ENCODE assay signal across 8 cellular contexts in the genomic region with DNA sequence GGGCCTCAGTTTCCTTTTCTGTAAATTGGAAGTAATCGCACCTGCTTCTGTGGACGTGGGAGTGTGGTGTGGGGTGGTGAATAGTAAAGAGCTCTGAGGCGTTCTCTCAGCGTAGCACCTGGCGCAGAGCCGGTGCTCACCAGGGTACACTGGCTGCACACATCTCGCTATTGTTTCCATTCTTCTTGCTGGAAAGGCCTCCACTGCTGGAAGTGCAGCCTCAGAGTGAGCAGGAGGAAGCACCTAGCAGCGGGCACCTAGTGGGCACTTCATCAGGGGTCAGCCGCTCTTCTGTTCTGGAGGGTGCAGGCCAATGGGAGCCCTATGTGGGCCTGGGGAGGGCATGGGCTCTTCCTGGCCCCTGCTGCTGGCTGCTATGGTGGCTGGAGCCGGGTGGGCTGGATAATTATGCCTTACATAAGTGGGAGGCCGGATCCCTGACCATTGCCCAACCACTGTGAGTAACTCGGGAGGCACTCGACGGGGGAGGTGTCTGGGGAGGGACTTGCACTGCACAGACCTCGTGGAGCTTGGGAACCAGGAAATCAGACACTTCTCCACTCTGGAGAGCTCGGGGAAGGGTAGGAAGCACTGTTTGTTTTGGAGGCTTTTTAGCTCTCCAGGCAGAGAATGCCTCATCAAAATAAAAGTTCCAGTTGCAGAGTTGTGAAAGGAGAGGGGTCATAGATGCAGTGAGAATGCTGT. TPM values are rescaled to one million over a fixed set of nuclear protein-coding genes. Genes with fewer than 3 reads are reported as not detected.
A peak's percentile ranks its signal among the peaks of the same experiment; 100 is the strongest.
DNase-seq lines count a peak whose midpoint lies in the region; ATAC-seq, FAIRE-seq and TF ChIP-seq lines count a peak whose summit lies in the region.

No MANE protein-coding gene starts in this region.

- peaks cover 18 to 21% of the 10 kb centered on the region in 2 donors for H3K36me3 Mint-ChIP-seq in activated naive CD4-positive, alpha-beta T cell treated with anti-CD3 and anti-CD28 coated beads, Interleukin-2, amount 50 U/mL, for 72 hours

- no peaks in the 10 kb centered on the region for H3K27me3 ChIP-seq in A673 (replicated peaks; ENCODE audit: insufficient read depth, low read depth, low read length, poor library complexity)
- peaks cover 4% of the 10 kb centered on the region for H3K27me3 ChIP-seq in cardiac muscle cell
- no peaks in the 10 kb centered on the region for H3K27me3 ChIP-seq in pancreas

- CTCF ChIA-PET in A673 (lab: Charles Lee) = interaction anchor here (0.6 kb wide), 1 partner anchor 71 kb away, joined by 3 read pairs; no protein-coding TSS in a partner anchor

- POLR2A ChIA-PET in A673 (lab: Charles Lee; ENCODE audit: low non-redundant PET) = interaction anchor here (0.6 to 1.2 kb wide), 2 partner anchors 160 to 187 kb away, joined by 3 to 13 read pairs; a partner anchor contains a TSS

- H3K36me3 ChIP-seq in A673 (ENCODE audit: insufficient read depth, low read length, poor library complexity, severe bottlenecking) (no peaks in the 10 kb centered on the region), cardiac muscle cell (no peaks in the 10 kb centered on the region), pancreas (no peaks in the 10 kb centered on the region)

- 3 to 5% methylated on average over 16 of the region's 16 CpGs for WGBS in pancreas, 2 donors

- DNase-seq in A673 (ENCODE audit: low spot score) = peak; percentile 76
- DNase-seq in GM18507 (ENCODE audit: extremely low spot score, insufficient read length, low read depth) = no peak
- DNase-seq in NCI-H345 (lab: John Stamatoyannopoulos, UW) = peak; percentile 71
- DNase-seq in activated naive CD4-positive, alpha-beta T cell treated with anti-CD3 and anti-CD28 coated beads, Interleukin-2, amount 50 U/mL, for 72 hours (ENCODE audit: low spot score in 2 of 2) = no peak
- DNase-seq in cardiac muscle cell (ENCODE audit: low read depth in 1 of 2, low spot score in 1 of 2) = peak; percentile 91 to 99
- DNase-seq in pancreas = peak in 5 of 6 donors; percentile 88 to 90 (median 89)

- TF ChIP-seq CTCF in A673 (conservative IDR thresholded peaks at IDR 0.05; ENCODE audit: low read depth, low read length) (no peak), cardiac muscle cell (IDR thresholded peaks at IDR 0.05; ENCODE audit: low read depth, low read length) (no peak), pancreas (IDR thresholded peaks at IDR 0.05) (no peak)

- no peak for ATAC-seq in activated naive CD4-positive, alpha-beta T cell treated with anti-CD3 and anti-CD28 coated beads, Interleukin-2, amount 50 U/mL, for 72 hours
- peak; percentile 52 to 68 (median 54) for ATAC-seq in pancreas
- no peak for ATAC-seq in GM19397 (IDR thresholded peaks at IDR 0.05; ENCODE audit: unreplicated experiment)
- no peak for ATAC-seq in GM18870 (IDR thresholded peaks at IDR 0.05; ENCODE audit: unreplicated experiment)

- peak overlapping the region; percentile 90 to 97 for H3K27ac Mint-ChIP-seq in activated naive CD4-positive, alpha-beta T cell treated with anti-CD3 and anti-CD28 coated beads, Interleukin-2, amount 50 U/mL, for 72 hours

- TSS peak; percentile 69 for BruUV-seq in A673 (replicated peaks; lab: Mats Ljungman, UMichigan)

- H3K9me3 ChIP-seq in A673 (ENCODE audit: low read depth, low read length, poor library complexity, severe bottlenecking) (no peaks in the 10 kb centered on the region), cardiac muscle cell (ENCODE audit: low read depth) (no peaks in the 10 kb centered on the region), pancreas (no peaks in the 10 kb centered on the region)

- H3K4me3 ChIP-seq in A673 (ENCODE audit: low read depth, low read length, poor library complexity, severe bottlenecking) (peak overlapping the region; percentile 88), cardiac muscle cell (peak overlapping the region; percentile 10), pancreas (peak overlapping the region; percentile 1 to 90 (median 78))

- intact Hi-C loops in A673 (cut with micrococcal nuclease; ENCODE audit: unreplicated experiment) (no loop called here), pancreas (cut with DNase I) (no loop called here)

- H3K4me1 ChIP-seq in A673 (ENCODE audit: insufficient read depth, low read length, poor library complexity, severe bottlenecking) (peaks cover 36% of the 10 kb centered on the region), cardiac muscle cell (ENCODE audit: low read depth) (peaks cover 12% of the 10 kb centered on the region), pancreas (peaks cover 32 to 46% (median 36%) of the 10 kb centered on the region in 3 donors)

- FAIRE-seq in GM18507 (lab: Jason Lieb, UNC) = peak; percentile 53
- FAIRE-seq in pancreas (lab: Jason Lieb, UNC) = peak; percentile 17

- H3K27ac ChIP-seq in A673 (ENCODE audit: low read depth, low read length, poor library complexity, severe bottlenecking) (peak overlapping the region; percentile 94), cardiac muscle cell (peak overlapping the region; percentile 45), pancreas (peak overlapping the region; percentile 80 to 99 (median 88))

- H3K9me3 Mint-ChIP-seq in activated naive CD4-positive, alpha-beta T cell treated with anti-CD3 and anti-CD28 coated beads, Interleukin-2, amount 50 U/mL, for 72 hours = no peaks in the 10 kb centered on the region

RNA-seq across cellular contexts. Expression of a gene that starts 1.7 kb away (rescaled TPM):
- total RNA-seq in A673 (2021) (39.0 and 44.0 TPM in 2 replicates), cardiac muscle cell (14.2 and 18.4 TPM in 2 replicates), pancreas (10 to 100 TPM; 16.4 to 25.0 (median 19.9) TPM)
- total RNA-seq in activated naive CD4-positive, alpha-beta T cell treated with anti-CD3 and anti-CD28 coated beads, Interleukin-2, amount 50 U/mL, for 72 hours = 100 to 1,000 TPM; 101 to 130 TPM
- polyA plus RNA-seq in cardiac muscle cell (42.5 and 52.1 TPM in 2 replicates), pancreas (10 to 100 TPM; 21.9 to 40.9 TPM)

RNA-seq across cellular contexts. Expression of a gene that starts 33.0 kb away (rescaled TPM):
- 0.75 and 2.3 TPM in 2 replicates for total RNA-seq in A673 (2021)
- total RNA-seq in activated naive CD4-positive, alpha-beta T cell treated with anti-CD3 and anti-CD28 coated beads, Interleukin-2, amount 50 U/mL, for 72 hours = 1 to 10 TPM; 2.6 to 2.9 TPM
- total RNA-seq in cardiac muscle cell = 22.3 and 28.4 TPM in 2 replicates
- polyA plus RNA-seq in cardiac muscle cell = 12.7 and 15.7 TPM in 2 replicates
- 1 to 10 TPM; 3.1 to 8.3 (median 5.3) TPM for total RNA-seq in pancreas
- polyA plus RNA-seq in pancreas = 1 to 10 TPM; 2.3 TPM

Comparison
In these comparisons a context has a peak if more than half of its experiments do, and no peak if none do; other contexts are left out.
1. DNase-seq: peak in A673 (single experiment), NCI-H345 (single experiment), cardiac muscle cell (2 of 2) and pancreas (5 of 6); none in GM18507 (single experiment) and activated naive CD4-positive, alpha-beta T cell treated with anti-CD3 and anti-CD28 coated beads, Interleukin-2, amount 50 U/mL, for 72 hours (0 of 2).
2. H3K4me3 ChIP-seq: peak in every context shown above with its lines; median percentile 88 in A673; 78 in pancreas; 10 in cardiac muscle cell.
3. ATAC-seq: peak in pancreas (4 of 4); none in activated naive CD4-positive, alpha-beta T cell treated with anti-CD3 and anti-CD28 coated beads, Interleukin-2, amount 50 U/mL, for 72 hours (0 of 2), GM19397 (single experiment) and GM18870 (single experiment).
4. Peak in every context shown above with its lines, with median percentiles within 50 percentile points of each other: H3K27ac ChIP-seq.